18 cellular contexts compared by ENCODE assay signal in genomic region chr1:184340984-184341383, GRCh38. TPM values are rescaled to one million over a fixed set of nuclear protein-coding genes. Genes with fewer than 3 reads are reported as not detected.
DNase-seq lines count a peak whose midpoint lies in the region; ATAC-seq, FAIRE-seq and TF ChIP-seq lines count a peak whose summit lies in the region.
"Had no signal": no experiment of that assay in that cellular context is flagged by ENCODE, and none has a peak within 500 bp of the region (broad histone marks: within the 10 kb centered on the region; RNA-seq: fewer than 3 reads in every experiment).

No MANE protein-coding gene starts in this region.

- H3K36me3 Mint-ChIP-seq in naive thymus-derived CD4-positive, alpha-beta T cell = no peaks in the 10 kb centered on the region

- CTCF ChIA-PET in naive thymus-derived CD4-positive, alpha-beta T cell (lab: Charles Lee) = no interaction called here
- CTCF ChIA-PET in PC-9 (lab: Charles Lee) = no interaction called here

- H3K9me3 ChIP-seq in naive thymus-derived CD4-positive, alpha-beta T cell (ENCODE audit: control insufficient read depth in 2 of 3, low read length in 3 of 3) = no peaks in the 10 kb centered on the region
- H3K9me3 ChIP-seq in PC-9 (ENCODE audit: insufficient read depth, low read depth) = no peaks in the 10 kb centered on the region
- H3K9me3 ChIP-seq: ovary, SJCRH30 had no signal

- no peaks in the 10 kb centered on the region for H3K36me3 ChIP-seq in naive thymus-derived CD4-positive, alpha-beta T cell (ENCODE audit: control insufficient read depth in 2 of 3, insufficient read depth in 3 of 3, low read length in 3 of 3)
- H3K36me3 ChIP-seq in PC-9 (ENCODE audit: low read depth) = no peaks in the 10 kb centered on the region
- H3K36me3 ChIP-seq: BLaER1, ovary, SJCRH30, spleen had no signal

- H3K4me1 Mint-ChIP-seq in naive thymus-derived CD4-positive, alpha-beta T cell = no peaks in the 10 kb centered on the region

- H2AFZ ChIP-seq in PC-9 = no peak overlapping the region

- H3K27me3 Mint-ChIP-seq in naive thymus-derived CD4-positive, alpha-beta T cell = peaks cover 8 to 23% (median 9%) of the 10 kb centered on the region in 5 donors

- no peak overlapping the region for H3K4me3 Mint-ChIP-seq in naive thymus-derived CD4-positive, alpha-beta T cell

- no peaks in the 10 kb centered on the region for H3F3A ChIP-seq in PC-9 (ENCODE audit: insufficient read depth, low read depth)

- H3K9me2 ChIP-seq in PC-9 (ENCODE audit: insufficient read depth) = no peaks in the 10 kb centered on the region

- no peaks in the 10 kb centered on the region for H3K27me3 ChIP-seq in naive thymus-derived CD4-positive, alpha-beta T cell (ENCODE audit: control insufficient read depth in 2 of 2, insufficient read depth in 2 of 2, low read length in 2 of 2)
- H3K27me3 ChIP-seq in PC-9 (ENCODE audit: insufficient read depth, low read depth) = no peaks in the 10 kb centered on the region
- H3K27me3 ChIP-seq: BLaER1, ovary, SJCRH30, spleen had no signal

- H3K9me3 Mint-ChIP-seq in naive thymus-derived CD4-positive, alpha-beta T cell = peaks cover 0 to 18% (median 4%) of the 10 kb centered on the region in 11 donors

- peaks cover 4% of the 10 kb centered on the region; the same call in 1 of the 2 replicates for H4K20me1 ChIP-seq in PC-9 (ENCODE audit: insufficient read depth)
- H4K20me1 ChIP-seq: BLaER1 had no signal

- DNase-seq in ACHN (peak; percentile 4), GM12864 (ENCODE audit: low read depth) (no peak), fibroblast of villous mesenchyme (ENCODE audit: low read depth) (peak; percentile 9), PC-9 (no peak), erythroblast (lab: John Stamatoyannopoulos, UW) (no peak)
- DNase-seq in naive thymus-derived CD4-positive, alpha-beta T cell = no peak
- DNase-seq: activated CD8-positive, alpha-beta memory T cell treated with anti-CD3 and anti-CD28 coated beads for 24 hours; activated effector memory CD4-positive, alpha-beta T cell treated with Interleukin-2 at 50 U/mL for 16 hours; DND-41; kidney; NCI-H2107; NK-92 treated with Interleukin-12 subunit alpha and Interleukin-12 subunit beta, amount 100 ng/mL, for 24 hours; ovary; SJCRH30; spleen had no signal

- peak; percentile 33 for FAIRE-seq in TTC549 (lab: Jason Lieb, UNC)
- FAIRE-seq: kidney had no signal

- H3K27ac Mint-ChIP-seq in naive thymus-derived CD4-positive, alpha-beta T cell = no peak overlapping the region

- H3K27ac ChIP-seq in naive thymus-derived CD4-positive, alpha-beta T cell (ENCODE audit: low read depth, low read length) = no peak overlapping the region
- no peak overlapping the region for H3K27ac ChIP-seq in PC-9
- H3K27ac ChIP-seq: BLaER1, ovary, SJCRH30, spleen had no signal

- H3K4me2 ChIP-seq in PC-9 = no peak overlapping the region
- H3K4me2 ChIP-seq: BLaER1 had no signal

- no peaks in the 10 kb centered on the region for H3K79me2 ChIP-seq in PC-9 (ENCODE audit: low read depth)

- POLR2A ChIA-PET in naive thymus-derived CD4-positive, alpha-beta T cell (lab: Charles Lee) = no interaction called here
- POLR2A ChIA-PET in PC-9 (lab: Charles Lee; ENCODE audit: unreplicated experiment) = no interaction called here

- peak; percentile 17 for TF ChIP-seq CTCF in GM12864 (IDR thresholded peaks at IDR 0.05; ENCODE audit: low read depth, low read length, missing control alignments)
- TF ChIP-seq CTCF in fibroblast of villous mesenchyme (IDR thresholded peaks at IDR 0.05; ENCODE audit: insufficient read depth, low read depth, low read length) = peak; percentile 47
- no peak for TF ChIP-seq CTCF in PC-9 (conservative IDR thresholded peaks at IDR 0.05)

- in situ Hi-C loops in ACHN (cut with HindIII; ENCODE audit: low pct_ligation_motif_present, low pct_unique_long_range_greater_than_20kb, low sequenced_read_pairs) = no loop called here

- H3K4me3 ChIP-seq in GM12864 (ENCODE audit: low read depth, low read length) = no peak overlapping the region
- no peak overlapping the region for H3K4me3 ChIP-seq in fibroblast of villous mesenchyme (ENCODE audit: low read depth, low read length)
- no peak overlapping the region for H3K4me3 ChIP-seq in naive thymus-derived CD4-positive, alpha-beta T cell (ENCODE audit: low read length)
- no peak overlapping the region for H3K4me3 ChIP-seq in PC-9
- H3K4me3 ChIP-seq: BLaER1, ovary, SJCRH30, spleen had no signal

- intact Hi-C loops in naive thymus-derived CD4-positive, alpha-beta T cell (cut with micrococcal nuclease) = no loop called here
- intact Hi-C loops in PC-9 (cut with micrococcal nuclease; ENCODE audit: unreplicated experiment) = no loop called here

- ATAC-seq in naive thymus-derived CD4-positive, alpha-beta T cell = no peak
- ATAC-seq in GM18511 (IDR thresholded peaks at IDR 0.05; ENCODE audit: unreplicated experiment) = no peak

- TF ChIP-seq POLR2A in erythroblast (IDR thresholded peaks at IDR 0.05; ENCODE audit: low read length) = no peak

- no TSS peak for BruUV-seq in PC-9 (replicated peaks; lab: Mats Ljungman, UMichigan)

- H3K4me1 ChIP-seq in naive thymus-derived CD4-positive, alpha-beta T cell (ENCODE audit: control insufficient read depth in 2 of 2, insufficient read depth in 2 of 2, low read length in 2 of 2) = no peaks in the 10 kb centered on the region
- no peaks in the 10 kb centered on the region for H3K4me1 ChIP-seq in PC-9 (replicated peaks; ENCODE audit: insufficient read depth)
- H3K4me1 ChIP-seq: BLaER1, SJCRH30, spleen had no signal

RNA-seq across cellular contexts. Expression of gene C1orf21, which starts 45.8 kb away (rescaled TPM):
- total RNA-seq in fibroblast of villous mesenchyme (3.5 and 3.9 TPM in 2 replicates), PC-9 (2021) (13.6 and 13.8 TPM in 2 replicates)
- 1 to 10 TPM in 3 of 5 experiments, under 1 TPM in 2; 0.46 to 8.5 (median 1.7) TPM for total RNA-seq in naive thymus-derived CD4-positive, alpha-beta T cell
- polyA plus RNA-seq in naive thymus-derived CD4-positive, alpha-beta T cell = not detected

Comparison
In these comparisons a context has a peak if more than half of its experiments do, and no peak if none do; other contexts are left out.
1. DNase-seq: peak in ACHN (single experiment) and fibroblast of villous mesenchyme (single experiment); none in GM12864 (single experiment), naive thymus-derived CD4-positive, alpha-beta T cell (0 of 9), PC-9 (0 of 2) and erythroblast (0 of 2).